In the genomic region with DNA sequence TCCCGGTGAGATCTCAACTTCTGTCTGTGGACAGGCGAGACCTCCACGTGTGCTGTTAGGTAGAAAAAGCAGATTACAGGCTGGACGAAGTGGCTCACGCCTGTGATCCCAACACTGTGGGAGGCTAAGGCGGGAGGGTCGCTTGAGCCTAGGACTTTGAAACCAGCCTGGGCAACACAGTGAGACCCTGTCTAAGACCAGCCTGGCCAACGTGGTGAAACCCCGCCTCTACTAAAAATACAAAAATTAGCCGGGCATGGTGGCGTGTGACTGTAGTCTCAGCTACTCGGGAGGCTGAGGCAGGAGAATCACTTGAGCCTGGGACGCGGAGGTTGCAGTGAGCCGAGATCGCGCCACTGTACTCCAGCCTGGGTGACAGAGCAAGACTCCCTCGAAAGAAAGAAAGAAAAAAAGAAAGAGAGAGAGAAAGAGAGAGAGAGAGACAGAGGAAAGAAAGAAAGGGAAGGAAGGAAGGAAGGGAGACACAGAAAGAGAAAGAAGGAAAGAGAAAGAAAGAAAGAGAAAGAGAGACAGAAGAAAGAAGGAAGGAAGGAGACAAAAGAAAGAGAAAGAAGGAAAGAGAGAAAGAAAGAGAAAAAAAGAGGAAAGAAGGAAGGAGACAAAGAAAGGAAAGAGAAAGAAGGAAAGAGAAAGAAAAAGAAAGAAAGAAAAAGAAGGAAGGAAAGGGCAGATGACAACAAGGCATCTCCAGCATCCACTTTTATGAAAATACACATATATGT, we compare ENCODE assay signal across 14 cellular contexts. TPM values are rescaled to one million over a fixed set of nuclear protein-coding genes. Genes with fewer than 3 reads are reported as not detected.
DNase-seq lines count a peak whose midpoint lies in the region; ATAC-seq and TF ChIP-seq lines count a peak whose summit lies in the region.
"Had no signal": no experiment of that assay in that cellular context is flagged by ENCODE, and none has a peak within 500 bp of the region (broad histone marks: within the 10 kb centered on the region; RNA-seq: fewer than 3 reads in every experiment).

No MANE protein-coding gene starts in this region.

- TF ChIP-seq CTCF in heart left ventricle (IDR thresholded peaks at IDR 0.05) (no peak), endothelial cell (IDR thresholded peaks at IDR 0.05; ENCODE audit: unreplicated experiment) (no peak), omental fat pad (IDR thresholded peaks at IDR 0.05) (no peak), upper lobe of left lung (IDR thresholded peaks at IDR 0.05) (no peak)

- H3K27me3 Mint-ChIP-seq in endothelial cell (ENCODE audit: unreplicated experiment), result no peaks in the 10 kb centered on the region
- H3K27me3 Mint-ChIP-seq: effector memory CD8-positive, alpha-beta T cell had no signal

- H3K9me3 Mint-ChIP-seq in endothelial cell (ENCODE audit: unreplicated experiment), result no peaks in the 10 kb centered on the region
- H3K9me3 Mint-ChIP-seq: effector memory CD8-positive, alpha-beta T cell had no signal

- no peak for TF ChIP-seq POLR2A in heart left ventricle (IDR thresholded peaks at IDR 0.05)
- TF ChIP-seq POLR2A in upper lobe of left lung (IDR thresholded peaks at IDR 0.05), result no peak

- no peaks in the 10 kb centered on the region for H3K27me3 ChIP-seq in heart left ventricle
- H3K27me3 ChIP-seq in upper lobe of left lung, result no peaks in the 10 kb centered on the region

- H3K4me1 Mint-ChIP-seq in endothelial cell (ENCODE audit: unreplicated experiment), result peaks cover 3% of the 10 kb centered on the region

- H3K36me3 Mint-ChIP-seq in endothelial cell (ENCODE audit: low read depth, unreplicated experiment), result peaks cover 5% of the 10 kb centered on the region

- peak overlapping the region; percentile 37 for H3K4me3 Mint-ChIP-seq in endothelial cell (ENCODE audit: unreplicated experiment)
- H3K4me3 Mint-ChIP-seq: effector memory CD8-positive, alpha-beta T cell had no signal

- H3K27ac Mint-ChIP-seq in endothelial cell (ENCODE audit: unreplicated experiment), result peak overlapping the region; percentile 37
- H3K27ac Mint-ChIP-seq: effector memory CD8-positive, alpha-beta T cell had no signal

- H3K27ac ChIP-seq in heart left ventricle (peak overlapping the region in 10 of 12 donors; percentile 7 to 66 (median 32)), upper lobe of left lung (peak overlapping the region; percentile 67 to 83 (median 70))

- DNase-seq in heart left ventricle (no peak), Right ventricle myocardium superior (no peak), endothelial cell (ENCODE audit: low spot score) (no peak), omental fat pad (ENCODE audit: low spot score) (no peak), upper lobe of left lung (no peak), HuH-7.5 (ENCODE audit: low spot score) (no peak), NCI-H2196 (lab: John Stamatoyannopoulos, UW; ENCODE audit: unreplicated experiment) (no peak)
- DNase-seq: effector memory CD8-positive, alpha-beta T cell; glutamatergic neuron; NCI-H187; occipital lobe; stimulated activated CD4-positive, alpha-beta T cell treated with anti-CD3 and anti-CD28 coated beads, Interleukin-2, amount 100 ng/mL, for 24 hours had no signal

- no peak for TF ChIP-seq EP300 in upper lobe of left lung (IDR thresholded peaks at IDR 0.05)

- H3K4me3 ChIP-seq in heart left ventricle (peak overlapping the region in 1 of 12 donors; percentile 11), upper lobe of left lung (peak overlapping the region in 2 of 4 donors; percentile 23 to 33)
- H3K4me3 ChIP-seq: HAP-1 had no signal

- no peak for ATAC-seq in heart left ventricle
- no peak for ATAC-seq in Right ventricle myocardium superior (ENCODE audit: poor library complexity)
- ATAC-seq in omental fat pad (ENCODE audit: low FRiP score), result peak; percentile 24
- peak; percentile 11 to 34 for ATAC-seq in upper lobe of left lung (ENCODE audit: low FRiP score in 2 of 2)
- ATAC-seq in HG02623 (IDR thresholded peaks at IDR 0.05; ENCODE audit: unreplicated experiment), result no peak
- ATAC-seq: effector memory CD8-positive, alpha-beta T cell had no signal

- WGBS in heart left ventricle, 4 donors, result 80 to 84% (median 81%) methylated on average over 18 of the region's 18 CpGs
- 76 to 81% methylated on average over 15 to 18 of the region's 18 CpGs for WGBS in upper lobe of left lung, 2 donors

- no peaks in the 10 kb centered on the region for H3K9me3 ChIP-seq in heart left ventricle
- H3K9me3 ChIP-seq in upper lobe of left lung, result no peaks in the 10 kb centered on the region
- H3K9me3 ChIP-seq: HAP-1 had no signal

- intact Hi-C loops in heart left ventricle (cut with DNase I), result no loop called here
- intact Hi-C loops in Right ventricle myocardium superior (cut with DNase I), result no loop called here

- H3K36me3 ChIP-seq in heart left ventricle, result no peaks in the 10 kb centered on the region
- H3K36me3 ChIP-seq in upper lobe of left lung, result no peaks in the 10 kb centered on the region
- H3K36me3 ChIP-seq: HAP-1 had no signal

- H3K4me1 ChIP-seq in heart left ventricle (peaks cover 0 to 26% (median 12%) of the 10 kb centered on the region in 12 donors), upper lobe of left lung (peaks cover 17 to 29% (median 18%) of the 10 kb centered on the region in 4 donors)
- H3K4me1 ChIP-seq: HAP-1 had no signal

RNA-seq across cellular contexts. Expression of a gene that starts 29.6 kb away (rescaled TPM):
- total RNA-seq in heart left ventricle (100 to 1,000 TPM; 117 to 203 (median 157) TPM), Right ventricle myocardium superior (177 TPM), endothelial cell (ENCODE audit: unreplicated experiment) (150 TPM), omental fat pad (100 to 1,000 TPM; 124 to 245 (median 174) TPM), upper lobe of left lung (100 to 1,000 TPM; 107 to 196 (median 127) TPM)
- 100 to 1,000 TPM; 111 to 148 TPM for polyA plus RNA-seq in heart left ventricle

Comparison
In these comparisons a context has a peak if more than half of its experiments do, and no peak if none do; other contexts are left out.
1. ATAC-seq: peak in omental fat pad (single experiment) and upper lobe of left lung (2 of 2); none in heart left ventricle (0 of 4), Right ventricle myocardium superior (single experiment) and HG02623 (single experiment).